24 cellular contexts compared by ENCODE assay signal in the genomic region with DNA sequence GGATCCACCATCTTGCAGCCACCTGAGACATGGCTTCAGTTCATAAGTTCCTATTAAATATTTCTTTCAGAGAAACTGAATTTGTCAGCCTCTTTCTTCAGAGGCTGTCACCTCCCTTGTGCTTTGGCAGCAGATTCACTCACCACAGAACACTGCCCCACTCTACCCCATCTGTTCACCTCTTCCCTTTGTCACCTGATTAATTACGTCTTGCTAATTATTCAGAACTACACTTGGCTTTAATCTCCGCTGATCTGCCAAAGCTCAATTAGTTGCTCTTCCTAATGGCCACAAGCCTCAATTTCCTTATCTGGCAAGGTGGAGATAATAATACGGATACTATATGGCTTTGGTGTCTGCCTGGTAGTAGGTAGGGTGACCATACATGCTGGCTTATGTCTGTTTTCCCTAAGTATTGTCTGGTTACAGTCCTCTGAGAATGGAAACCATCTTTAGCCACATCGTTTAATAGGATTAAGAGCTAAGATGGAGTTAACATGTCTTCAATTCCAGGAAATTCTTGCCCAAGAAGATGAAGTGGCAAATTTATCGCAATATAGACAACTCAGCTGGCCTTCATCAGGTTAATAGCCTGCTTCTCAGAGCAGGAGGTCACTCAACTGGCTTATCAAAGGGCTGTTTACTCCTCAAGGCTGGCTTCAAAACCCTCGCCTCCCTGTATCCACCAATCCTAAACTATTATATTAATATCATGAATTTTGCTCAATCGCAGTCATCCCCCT. TPM values are rescaled to one million over a fixed set of nuclear protein-coding genes. Genes with fewer than 3 reads are reported as not detected.
A peak's percentile ranks its signal among the peaks of the same experiment; 100 is the strongest.
DNase-seq lines count a peak whose midpoint lies in the region; TF ChIP-seq lines count a peak whose summit lies in the region.
"Had no signal": no experiment of that assay in that cellular context is flagged by ENCODE, and none has a peak within 500 bp of the region (broad histone marks: within the 10 kb centered on the region; RNA-seq: fewer than 3 reads in every experiment).

No MANE protein-coding gene starts in this region.

- H2AK5ac ChIP-seq in mesendoderm (ENCODE audit: low read length): no peak overlapping the region

- H3K36me3 ChIP-seq in WERI-Rb-1 (no peaks in the 10 kb centered on the region), mesendoderm (ENCODE audit: control insufficient read depth, insufficient read depth, low read length) (no peaks in the 10 kb centered on the region)

- no peak overlapping the region for H4K8ac ChIP-seq in mesendoderm (ENCODE audit: low read depth, low read length)

- H2BK120ac ChIP-seq in mesendoderm (ENCODE audit: low read depth, low read length): no peak overlapping the region

- H3K18ac ChIP-seq in mesendoderm (ENCODE audit: low read length): no peak overlapping the region

- H3K4ac ChIP-seq in mesendoderm (ENCODE audit: low read depth, low read length): no peak overlapping the region

- no peak overlapping the region for H3K23ac ChIP-seq in mesendoderm (ENCODE audit: low read length)

- H3K79me2 ChIP-seq in mesendoderm (ENCODE audit: control insufficient read depth, insufficient read depth, low read length): no peaks in the 10 kb centered on the region

- H3K79me1 ChIP-seq in mesendoderm (ENCODE audit: low read length): no peaks in the 10 kb centered on the region

- no peaks in the 10 kb centered on the region for H3K27me3 ChIP-seq in WERI-Rb-1 (ENCODE audit: insufficient read depth, low read depth, severe bottlenecking)
- H3K27me3 ChIP-seq in mesendoderm (ENCODE audit: insufficient read depth, low read length, poor library complexity): no peaks in the 10 kb centered on the region

- TF ChIP-seq CTCF in WERI-Rb-1 (IDR thresholded peaks at IDR 0.05; ENCODE audit: low read depth, low read length): no peak

- H3K4me3 ChIP-seq in WERI-Rb-1 (ENCODE audit: low read depth, low read length) (no peak overlapping the region), mesendoderm (ENCODE audit: low read length) (no peak overlapping the region)
- H3K4me3 ChIP-seq: GM12878, GM23248 had no signal

- peak; percentile 27 for DNase-seq in DMS 273 (lab: John Stamatoyannopoulos, UW; ENCODE audit: unreplicated experiment)
- no peak for DNase-seq in DMS 273 treated with DMSO at 0.1 percent for 48 hours (lab: John Stamatoyannopoulos, UW)
- peak; percentile 64 for DNase-seq in NCI-H1694 treated with DMSO at 0.1 percent for 48 hours (lab: John Stamatoyannopoulos, UW)
- peak; percentile 83 for DNase-seq in WERI-Rb-1
- peak; percentile 19 for DNase-seq in mesendoderm
- no peak for DNase-seq in effector CD4-positive, alpha-beta T cell
- DNase-seq in SW480 (ENCODE audit: low spot score): no peak
- DNase-seq: Caco-2; CD8-positive, alpha-beta T cell; DMS53; GM23248; H7; KBM-7; MV-4-11; NCI-H1105; NCI-H1436 treated with DMSO at 0.1 percent for 48 hours; NCI-H2029 treated with DMSO at 0.1 percent for 48 hours; NCI-H226; NCI-H526; SHP77 treated with DMSO at 0.1 percent for 48 hours had no signal

- no peak overlapping the region for H3K9ac ChIP-seq in mesendoderm (ENCODE audit: low read length)
- H3K9ac ChIP-seq: GM23248 had no signal

- H3K27ac ChIP-seq in WERI-Rb-1 (peak overlapping the region; percentile 52), mesendoderm (ENCODE audit: low read depth, low read length) (no peak overlapping the region)
- H3K27ac ChIP-seq: 22Rv1, C4-2B, GM23248, RWPE1 had no signal

- H3K9me3 ChIP-seq in WERI-Rb-1 (ENCODE audit: severe bottlenecking): no peaks in the 10 kb centered on the region
- H3K9me3 ChIP-seq: Caco-2 had no signal

- no peak overlapping the region for H4K5ac ChIP-seq in mesendoderm (ENCODE audit: low read length)

- H3K56ac ChIP-seq in mesendoderm (ENCODE audit: low read length): no peak overlapping the region

- H3K4me1 ChIP-seq in mesendoderm (ENCODE audit: control insufficient read depth, low read depth, low read length): no peaks in the 10 kb centered on the region
- H3K4me1 ChIP-seq: Caco-2 had no signal

- no peak overlapping the region for H3K4me2 ChIP-seq in mesendoderm (ENCODE audit: low read length)

- H2BK5ac ChIP-seq in mesendoderm (ENCODE audit: low read length): no peak overlapping the region

- H2BK15ac ChIP-seq in mesendoderm (replicated peaks; ENCODE audit: low read depth): no peak overlapping the region

- WGBS in mesendoderm (ENCODE audit: extremely low coverage, insufficient coverage, low lambda C conversion rate): no CpG with 5 or more reads among the region's 7 CpGs

RNA-seq across cellular contexts. Expression of a gene that starts 58.2 kb away (rescaled TPM):
- 111 TPM for polyA plus RNA-seq in mesendoderm (2013, experiment 1 of 2)
- 114 TPM for polyA plus RNA-seq in mesendoderm (2013, experiment 2 of 2)

Comparison
In these comparisons a context has a peak if more than half of its experiments do, and no peak if none do; other contexts are left out.
1. DNase-seq: peak in DMS 273 (single experiment), NCI-H1694 treated with DMSO at 0.1 percent for 48 hours (single experiment), WERI-Rb-1 (single experiment) and mesendoderm (single experiment); none in DMS 273 treated with DMSO at 0.1 percent for 48 hours (single experiment), effector CD4-positive, alpha-beta T cell (single experiment) and SW480 (single experiment).